In genomic region chr3:66797916-66798560, GRCh38 we compare ENCODE assay signal across 1 cellular context.
TF ChIP-seq lines count a peak whose summit lies in the region.

No MANE protein-coding gene starts in this region.

TF ChIP-seq in HepG2, 621 proteins besides CTCF, POLR2A, EP300 and RAD21 (continued from another document):
- no peak for TF ChIP-seq THRA (CRISPR knock-in tag; IDR thresholded peaks at IDR 0.05; ENCODE audit: borderline replicate concordance)
- no peak for TF ChIP-seq ZNF678 (CRISPR knock-in tag; IDR thresholded peaks at IDR 0.05)
- TF ChIP-seq FOSL1 (CRISPR knock-in tag; IDR thresholded peaks at IDR 0.05; ENCODE audit: borderline replicate concordance): no peak
- no peak for TF ChIP-seq ZNF576 (CRISPR knock-in tag; IDR thresholded peaks at IDR 0.05)
- no peak for TF ChIP-seq ZNF737 (CRISPR knock-in tag; IDR thresholded peaks at IDR 0.05; ENCODE audit: borderline replicate concordance)
- TF ChIP-seq MIER3 (CRISPR knock-in tag; IDR thresholded peaks at IDR 0.05; ENCODE audit: borderline replicate concordance): no peak
- no peak for TF ChIP-seq ZNF260 (CRISPR knock-in tag; IDR thresholded peaks at IDR 0.05; ENCODE audit: borderline replicate concordance, low read depth)
- no peak for TF ChIP-seq EHMT2 (IDR thresholded peaks at IDR 0.05; ENCODE audit: borderline replicate concordance, low read depth, low read length)
- TF ChIP-seq CBX5 (CRISPR knock-in tag; IDR thresholded peaks at IDR 0.05; ENCODE audit: borderline replicate concordance): no peak
- TF ChIP-seq ZUFSP (CRISPR knock-in tag; IDR thresholded peaks at IDR 0.05; ENCODE audit: borderline replicate concordance): no peak
